ENCODE assay signal across 16 cellular contexts in genomic region chr5:91079037-91079436, GRCh38.
DNase-seq lines count a peak whose midpoint lies in the region; ATAC-seq and TF ChIP-seq lines count a peak whose summit lies in the region.
"Had no signal": no experiment of that assay in that cellular context is flagged by ENCODE, and none has a peak within 500 bp of the region (broad histone marks: within the 10 kb centered on the region; RNA-seq: fewer than 3 reads in every experiment).

No MANE protein-coding gene starts in this region.

- peak; percentile 50 for ATAC-seq in HG02884 (IDR thresholded peaks at IDR 0.05; ENCODE audit: unreplicated experiment)
- ATAC-seq in GM19463 (IDR thresholded peaks at IDR 0.05; ENCODE audit: unreplicated experiment): no peak
- ATAC-seq in activated T-cell treated with anti-CD3 and anti-CD28 coated beads, Interleukin-2, amount 50 U/mL, for 4 hours: no peak
- ATAC-seq: K562 had no signal

- peak overlapping the region; percentile 41; the same call in 1 of the 2 replicates for H3K27ac ChIP-seq in C4-2B
- H3K27ac ChIP-seq: PC-9 had no signal

- H3K4me3 Mint-ChIP-seq in chondrocyte (ENCODE audit: unreplicated experiment): no peak overlapping the region
- H3K4me3 Mint-ChIP-seq in activated T-cell treated with anti-CD3 and anti-CD28 coated beads, Interleukin-2, amount 50 U/mL, for 4 hours: no peak overlapping the region

- H3K27me3 Mint-ChIP-seq in chondrocyte (ENCODE audit: low read depth): no peaks in the 10 kb centered on the region
- H3K27me3 Mint-ChIP-seq in activated T-cell treated with anti-CD3 and anti-CD28 coated beads, Interleukin-2, amount 50 U/mL, for 4 hours (ENCODE audit: low read depth): peaks cover 4% of the 10 kb centered on the region

- H3K36me3 Mint-ChIP-seq in chondrocyte (ENCODE audit: low read depth): no peaks in the 10 kb centered on the region
- no peaks in the 10 kb centered on the region for H3K36me3 Mint-ChIP-seq in activated T-cell treated with anti-CD3 and anti-CD28 coated beads, Interleukin-2, amount 50 U/mL, for 4 hours (ENCODE audit: insufficient read depth)

- H3K4me1 Mint-ChIP-seq in chondrocyte (ENCODE audit: low read depth): peaks cover 24% of the 10 kb centered on the region
- H3K4me1 Mint-ChIP-seq in activated T-cell treated with anti-CD3 and anti-CD28 coated beads, Interleukin-2, amount 50 U/mL, for 4 hours (ENCODE audit: low read depth): peaks cover 6% of the 10 kb centered on the region

- TF ChIP-seq CTCF in C4-2B (conservative IDR thresholded peaks at IDR 0.05): no peak
- no peak for TF ChIP-seq CTCF in chondrocyte (IDR thresholded peaks at IDR 0.05)

- peak overlapping the region; percentile 2 for H3K27ac Mint-ChIP-seq in chondrocyte (ENCODE audit: unreplicated experiment)

- H3K9me3 Mint-ChIP-seq in chondrocyte (ENCODE audit: low read depth): peaks cover 3% of the 10 kb centered on the region
- no peaks in the 10 kb centered on the region for H3K9me3 Mint-ChIP-seq in activated T-cell treated with anti-CD3 and anti-CD28 coated beads, Interleukin-2, amount 50 U/mL, for 4 hours

- no peak for DNase-seq in chondrocyte (ENCODE audit: low spot score)
- peak; percentile 9 for DNase-seq in middle frontal gyrus (ENCODE audit: extremely low spot score, low spot score)
- DNase-seq in NCI-H128 (lab: John Stamatoyannopoulos, UW; ENCODE audit: unreplicated experiment): no peak
- no peak for DNase-seq in OCI-M1 (lab: John Stamatoyannopoulos, UW)
- no peak for DNase-seq in activated T-cell treated with anti-CD3 and anti-CD28 coated beads, Interleukin-2, amount 50 U/mL, for 4 hours
- DNase-seq: activated T-cell treated with anti-CD3 and anti-CD28 coated beads, Interleukin-2, amount 50 U/mL, for 1 hour; cerebellar nuclear complex; mesenchymal stem cell; NCI-H2081; posterior cingulate gyrus; upper lobe of left lung had no signal
